Comparison of ENCODE assay signal across 33 cellular contexts in the genomic region with DNA sequence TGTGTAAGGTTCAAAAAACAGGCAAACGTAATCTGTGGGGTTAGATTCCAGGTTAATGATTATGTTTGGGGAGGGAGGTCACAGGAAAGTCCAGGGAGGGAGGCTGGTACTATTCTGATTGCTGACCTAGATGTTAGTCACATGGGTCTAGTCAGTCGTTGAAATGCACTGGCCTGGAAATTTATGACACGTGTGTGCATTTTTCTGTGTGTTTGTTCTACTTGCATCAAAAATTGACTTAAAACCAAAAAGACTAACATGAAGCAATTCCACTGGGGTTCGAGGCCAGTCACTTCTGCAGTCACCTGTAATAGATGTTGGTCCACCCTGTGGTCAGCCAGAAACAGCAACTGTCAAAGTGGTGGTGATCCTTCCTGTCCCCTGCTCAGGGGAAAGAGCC.
DNase-seq lines count a peak whose midpoint lies in the region; ATAC-seq, FAIRE-seq and TF ChIP-seq lines count a peak whose summit lies in the region.
"Had no signal": no experiment of that assay in that cellular context is flagged by ENCODE, and none has a peak within 500 bp of the region (broad histone marks: within the 10 kb centered on the region; RNA-seq: fewer than 3 reads in every experiment).

No MANE protein-coding gene starts in this region.

- BruUV-seq in GM12878 (replicated peaks; lab: Mats Ljungman, UMichigan) (no TSS peak), HepG2 (replicated peaks; lab: Mats Ljungman, UMichigan) (no TSS peak)

- H3K79me2 ChIP-seq in GM12878 (ENCODE audit: control insufficient read depth, insufficient read depth, low read length) (no peaks in the 10 kb centered on the region), HepG2 (ENCODE audit: insufficient read depth, low read length) (no peaks in the 10 kb centered on the region)

- H3K27ac Mint-ChIP-seq in activated naive CD4-positive, alpha-beta T cell treated with anti-CD3 and anti-CD28 coated beads, Interleukin-2, amount 50 U/mL, for 24 hours = peak overlapping the region; percentile 90
- H3K27ac Mint-ChIP-seq: activated naive CD4-positive, alpha-beta T cell treated with anti-CD3 and anti-CD28 coated beads for 36 hours; activated T-cell treated with anti-CD3 and anti-CD28 coated beads, Interleukin-2, amount 50 U/mL, for 72 hours had no signal

- H3K4me1 Mint-ChIP-seq in activated naive CD4-positive, alpha-beta T cell treated with anti-CD3 and anti-CD28 coated beads, Interleukin-2, amount 50 U/mL, for 24 hours = peaks cover 92% of the 10 kb centered on the region

- no peak overlapping the region for H3K9ac ChIP-seq in GM12878 (ENCODE audit: control insufficient read depth, insufficient read depth, low read length)
- H3K9ac ChIP-seq in HepG2 (ENCODE audit: insufficient read depth, low read depth, low read length) = no peak overlapping the region

- POLR2A ChIA-PET in GM12878 (lab: Charles Lee) (no interaction called here), HepG2 (lab: Yijun Ruan, JAX) (no interaction called here)

- no peaks in the 10 kb centered on the region for H4K20me1 ChIP-seq in GM12878 (ENCODE audit: control insufficient read depth, insufficient read depth)
- H4K20me1 ChIP-seq in HepG2 (ENCODE audit: insufficient read depth, low read length) = peaks cover 4% of the 10 kb centered on the region

- H3K27me3 Mint-ChIP-seq in activated naive CD4-positive, alpha-beta T cell treated with anti-CD3 and anti-CD28 coated beads, Interleukin-2, amount 50 U/mL, for 24 hours = no peaks in the 10 kb centered on the region
- H3K27me3 Mint-ChIP-seq: effector memory CD8-positive, alpha-beta T cell had no signal

- H3K36me3 Mint-ChIP-seq in activated naive CD4-positive, alpha-beta T cell treated with anti-CD3 and anti-CD28 coated beads, Interleukin-2, amount 50 U/mL, for 24 hours = no peaks in the 10 kb centered on the region

- CTCF ChIA-PET in GM12878 (lab: Yijun Ruan, JAX) (no interaction called here), HepG2 (lab: Yijun Ruan, JAX; ENCODE audit: low intra/inter-chr PET ratio, low total read pairs) (no interaction called here)

- H3K27ac ChIP-seq in GM12878 (ENCODE audit: control insufficient read depth, insufficient read depth) (no peak overlapping the region), HepG2 (ENCODE audit: extremely low read length, insufficient read depth, low read length) (no peak overlapping the region)
- H3K27ac ChIP-seq: breast epithelium, gastrocnemius medialis, neutrophil, prostate gland, SJSA1, transverse colon, VCaP had no signal

- no peak for DNase-seq in activated naive CD4-positive, alpha-beta T cell (lab: John Stamatoyannopoulos, UW)
- DNase-seq in GM12878 (ENCODE audit: low read depth, low spot score) (no peak), HepG2 (ENCODE audit: low spot score) (peak; percentile 49), SW 1271 (lab: John Stamatoyannopoulos, UW) (no peak), urothelium cell line (ENCODE audit: low spot score) (no peak)
- no peak for DNase-seq in activated CD4-positive, alpha-beta T cell treated with anti-CD3 and anti-CD28 coated beads, Interleukin-2, amount 50 U/mL, for 48 hours
- DNase-seq: activated CD4-positive, alpha-beta T cell treated with anti-CD3 and anti-CD28 coated beads for 48 hours; activated naive CD4-positive, alpha-beta T cell treated with anti-CD3 and anti-CD28 coated beads for 36 hours; activated T-cell treated with anti-CD3 and anti-CD28 coated beads, Interleukin-2, amount 50 U/mL, for 72 hours; amniotic stem cell; BE2C; effector memory CD8-positive, alpha-beta T cell; gastrocnemius medialis; KBM-7; NCI-H146; NCI-H510A; NK-92 treated with Interleukin-12 subunit alpha and Interleukin-12 subunit beta, amount 100 ng/mL, for 24 hours; Peyer's patch; stimulated activated CD8-positive, alpha-beta memory T cell treated with anti-CD3 and anti-CD28 coated beads, Interleukin-4, amount 100 ng/mL, for 48 hours; transverse colon had no signal

- H3K4me2 ChIP-seq in GM12878 (ENCODE audit: control insufficient read depth, insufficient read depth) (no peak overlapping the region), HepG2 (ENCODE audit: low read depth, low read length) (peak overlapping the region; percentile 48)

- intact Hi-C loops in GM12878 (cut with micrococcal nuclease; ENCODE audit: unreplicated experiment) (no loop called here), HepG2 (cut with micrococcal nuclease; ENCODE audit: unreplicated experiment) (no loop called here)

- H3K36me3 ChIP-seq in GM12878 (ENCODE audit: control insufficient read depth in 2 of 2, insufficient read depth in 2 of 2, low read length in 1 of 2) = no peaks in the 10 kb centered on the region
- H3K36me3 ChIP-seq in HepG2 (replicated peaks in 1 of 2; ENCODE audit: control insufficient read depth in 1 of 2, insufficient read depth in 2 of 2, low read length in 2 of 2) = no peaks in the 10 kb centered on the region
- H3K36me3 ChIP-seq: BE2C, breast epithelium, gastrocnemius medialis, neutrophil, Peyer's patch, prostate gland, SJSA1, transverse colon had no signal

- H2AFZ ChIP-seq in GM12878 (ENCODE audit: control insufficient read depth, low read depth, low read length) (no peak overlapping the region), HepG2 (ENCODE audit: low read length) (no peak overlapping the region)

- ATAC-seq in GM12878 = peak; percentile 41
- peak; percentile 82 for ATAC-seq in HepG2
- no peak for ATAC-seq in HG03469 (IDR thresholded peaks at IDR 0.05; ENCODE audit: unreplicated experiment)
- ATAC-seq: activated T-cell treated with anti-CD3 and anti-CD28 coated beads, Interleukin-2, amount 50 U/mL, for 72 hours; effector memory CD8-positive, alpha-beta T cell; esophagus mucosa; gastrocnemius medialis; HCT116 had no signal

- H3K4me1 ChIP-seq in GM12878 (ENCODE audit: control insufficient read depth, insufficient read depth, low read length) (peaks cover 27% of the 10 kb centered on the region), HepG2 (ENCODE audit: insufficient read depth, low read length) (peaks cover 21% of the 10 kb centered on the region)
- H3K4me1 ChIP-seq: BE2C, breast epithelium, gastrocnemius medialis, prostate gland, SJSA1 had no signal

- no peak for TF ChIP-seq RAD21 in GM12878 (IDR thresholded peaks at IDR 0.05; ENCODE audit: insufficient read depth, low read depth, low read length)
- TF ChIP-seq RAD21 in HepG2 (CRISPR knock-in tag; IDR thresholded peaks at IDR 0.05) = no peak

- FAIRE-seq in GM12878 (lab: Jason Lieb, UNC) (no peak), HepG2 (lab: Jason Lieb, UNC) (peak; percentile 62), urothelium cell line (lab: Jason Lieb, UNC) (no peak)
- FAIRE-seq: colon, GM12891 had no signal

- TF ChIP-seq POLR2A in GM12878 (IDR thresholded peaks at IDR 0.05; ENCODE audit: low read depth, low read length) (no peak), HepG2 (IDR thresholded peaks at IDR 0.05; ENCODE audit: insufficient read depth in 1 of 2, low read depth in 2 of 2, low read length in 2 of 2) (no peak)

- no peaks in the 10 kb centered on the region for H3K9me3 Mint-ChIP-seq in activated naive CD4-positive, alpha-beta T cell treated with anti-CD3 and anti-CD28 coated beads, Interleukin-2, amount 50 U/mL, for 24 hours
- H3K9me3 Mint-ChIP-seq: activated naive CD4-positive, alpha-beta T cell treated with anti-CD3 and anti-CD28 coated beads for 36 hours; activated T-cell treated with anti-CD3 and anti-CD28 coated beads, Interleukin-2, amount 50 U/mL, for 72 hours; effector memory CD8-positive, alpha-beta T cell; T-helper 1 cell treated with Interleukin-12 subunit alpha and Interleukin-12 subunit beta and Interleukin-4 antibody, amounts not matched to agents 30 μg/mL and 1 μg/mL, for 36 hours had no signal

- TF ChIP-seq EP300 in GM12878 (IDR thresholded peaks at IDR 0.05; ENCODE audit: borderline replicate concordance in 1 of 2, control insufficient read depth in 1 of 2, low read depth in 2 of 2, low read length in 2 of 2) = no peak
- no peak for TF ChIP-seq EP300 in HepG2 (IDR thresholded peaks at IDR 0.05; ENCODE audit: low read depth in 2 of 2, low read length in 2 of 2)
- no peak for TF ChIP-seq EP300 in HepG2 (CRISPR knock-in tag; IDR thresholded peaks at IDR 0.05; ENCODE audit: borderline replicate concordance)

- no peak for TF ChIP-seq CTCF in GM12878 (IDR thresholded peaks at IDR 0.05 in 2 of 3, conservative IDR thresholded peaks at IDR 0.05 in 1 of 3; ENCODE audit: control insufficient read depth in 2 of 3, extremely low read depth in 1 of 3, insufficient read depth in 1 of 3, low read depth in 3 of 3, low read length in 3 of 3)
- no peak for TF ChIP-seq CTCF in HepG2 (CRISPR knock-in tag; IDR thresholded peaks at IDR 0.05)

- H3K27me3 ChIP-seq in GM12878 (replicated peaks in 1 of 2; ENCODE audit: control insufficient read depth in 2 of 2, insufficient read depth in 2 of 2, low read length in 1 of 2) = no peaks in the 10 kb centered on the region
- H3K27me3 ChIP-seq in HepG2 (ENCODE audit: control insufficient read depth in 1 of 2, insufficient read depth in 2 of 2, low read length in 2 of 2) = peaks cover 6 to 43% of the 10 kb centered on the region in 2 experiments; a peak in 4 of 5 replicates
- H3K27me3 ChIP-seq: BE2C, breast epithelium, gastrocnemius medialis, Peyer's patch, transverse colon had no signal

- no peak overlapping the region for H3K4me3 Mint-ChIP-seq in activated naive CD4-positive, alpha-beta T cell treated with anti-CD3 and anti-CD28 coated beads, Interleukin-2, amount 50 U/mL, for 24 hours
- H3K4me3 Mint-ChIP-seq: activated naive CD4-positive, alpha-beta T cell treated with anti-CD3 and anti-CD28 coated beads for 36 hours; activated T-cell treated with anti-CD3 and anti-CD28 coated beads, Interleukin-2, amount 50 U/mL, for 72 hours had no signal

- RAD21 ChIA-PET in GM12878 (lab: Charles Lee; ENCODE audit: unreplicated experiment) = no interaction called here

- in situ Hi-C loops in GM12878 (cut with MboI) (no loop called here), HepG2 (cut with HindIII; ENCODE audit: extremely low pct_ligation_motif_present, low pct_unique_long_range_greater_than_20kb) (no loop called here)

- SMC1A ChIA-PET in GM12878 (lab: Charles Lee; ENCODE audit: uncharacterized antibody, unreplicated experiment) = no interaction called here

- H3K4me3 ChIP-seq in GM12878 = no peak overlapping the region
- H3K4me3 ChIP-seq in HepG2 (replicated peaks in 1 of 3; ENCODE audit: insufficient read depth in 1 of 3, low read depth in 2 of 3, low read length in 3 of 3) = no peak overlapping the region
- H3K4me3 ChIP-seq: breast epithelium, gastrocnemius medialis, Peyer's patch, prostate gland, SJSA1, transverse colon had no signal

- no peaks in the 10 kb centered on the region for H3K9me3 ChIP-seq in GM12878 (replicated peaks; ENCODE audit: control insufficient read depth, insufficient read depth, low read length)
- H3K9me3 ChIP-seq in HepG2 (ENCODE audit: low read length) = no peaks in the 10 kb centered on the region
- H3K9me3 ChIP-seq: BE2C, breast epithelium, Caco-2, gastrocnemius medialis, neutrophil, Peyer's patch, prostate gland, SJSA1, transverse colon had no signal

- 14% methylated on average over 4 of the region's 4 CpGs for WGBS in GM12878 (ENCODE audit: insufficient coverage, insufficient replicate concordance, low lambda C conversion rate, missing lambda C conversion rate)
- WGBS in HepG2 (ENCODE audit: low lambda C conversion rate) = 0% methylated on average over 4 of the region's 4 CpGs

TF ChIP-seq in GM12878, 131 proteins besides CTCF, POLR2A, EP300 and RAD21 (continues in another document):
- no peak for TF ChIP-seq CHD4 (IDR thresholded peaks at IDR 0.05)

TF ChIP-seq in HepG2, 621 proteins besides CTCF, POLR2A, EP300 and RAD21 (continues in another document):
- TF ChIP-seq CCAR2 (optimal IDR thresholded peaks at IDR 0.05; ENCODE audit: low read depth, low read length) = no peak
